ENCODE assay signal across 10 cellular contexts in the genomic region with DNA sequence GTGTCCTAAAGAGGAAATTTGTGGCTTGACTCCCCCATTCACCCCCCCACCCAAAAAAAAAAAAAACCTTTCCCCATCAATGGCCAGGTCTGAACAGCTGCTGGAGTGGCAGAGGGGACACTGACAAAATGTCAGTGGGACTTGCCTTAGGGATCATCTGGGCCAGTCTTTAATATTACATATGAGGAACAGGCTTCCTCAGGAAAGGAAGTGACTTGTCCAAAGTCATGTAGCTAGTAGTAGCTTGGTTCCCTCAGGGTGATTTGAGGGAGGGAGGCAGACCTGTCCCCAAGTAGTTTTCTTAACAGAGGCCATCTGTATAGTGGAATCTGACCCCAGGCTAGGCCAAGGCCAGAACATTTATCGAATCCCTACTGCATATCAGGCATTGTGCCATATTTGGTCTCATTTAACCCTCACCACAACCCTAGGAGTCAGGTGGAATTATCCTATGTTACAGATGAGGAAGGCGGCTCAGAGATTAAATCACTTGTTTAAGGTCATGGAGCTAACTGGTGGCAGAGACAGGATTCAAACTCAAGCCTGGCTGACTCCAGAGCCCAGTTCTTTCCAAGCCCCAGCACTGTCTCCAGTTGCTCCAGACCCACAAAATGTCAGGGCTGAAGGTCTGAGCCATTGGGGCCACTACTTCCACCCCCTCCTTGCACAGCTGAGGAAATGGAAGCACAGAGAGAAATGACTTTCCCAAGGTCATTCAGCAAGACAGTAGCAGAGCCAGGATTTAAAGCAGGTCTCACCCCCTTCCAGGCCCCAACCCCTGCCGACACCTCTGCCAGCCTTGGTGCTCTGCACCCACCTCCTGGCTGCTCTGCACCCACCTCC. TPM values are rescaled to one million over a fixed set of nuclear protein-coding genes. Genes with fewer than 3 reads are reported as not detected.
DNase-seq lines count a peak whose midpoint lies in the region; ATAC-seq and TF ChIP-seq lines count a peak whose summit lies in the region.
"Had no signal": no experiment of that assay in that cellular context is flagged by ENCODE, and none has a peak within 500 bp of the region (broad histone marks: within the 10 kb centered on the region; RNA-seq: fewer than 3 reads in every experiment).

No MANE protein-coding gene starts in this region.

- H3K9me2 ChIP-seq in SK-N-SH, result no peaks in the 10 kb centered on the region

- peaks cover 9 to 43% of the 10 kb centered on the region in 2 donors for H3K36me3 Mint-ChIP-seq in CD4-positive, alpha-beta memory T cell

- peaks cover 0 to 3% (median 0%) of the 10 kb centered on the region in 8 donors for H3K9me3 Mint-ChIP-seq in CD4-positive, alpha-beta memory T cell

- H3K27ac Mint-ChIP-seq in CD4-positive, alpha-beta memory T cell, result peak overlapping the region; percentile 62 to 97 (median 94)

- no peak overlapping the region for H2AFZ ChIP-seq in parathyroid adenoma
- H2AFZ ChIP-seq in SK-N-SH (ENCODE audit: low read depth), result no peak overlapping the region

- no peak for TF ChIP-seq CTCF in dorsolateral prefrontal cortex (IDR thresholded peaks at IDR 0.05 in 54 of 56, conservative IDR thresholded peaks at IDR 0.05 in 2 of 56; ENCODE audit: low read depth in 1 of 56, partially characterized antibody in 56 of 56)
- TF ChIP-seq CTCF in parathyroid adenoma (IDR thresholded peaks at IDR 0.05), result no peak
- no peak for TF ChIP-seq CTCF in SK-N-SH (IDR thresholded peaks at IDR 0.05)

- POLR2A ChIA-PET in CD4-positive, alpha-beta memory T cell (lab: Charles Lee; ENCODE audit: partially characterized antibody), result interaction anchor here (0.5 to 38.9 kb wide), 13 partner anchors 10 to 844 kb away, joined by 3 to 1543 read pairs (median 5); partner anchors contain the start of genes ADAM15, CKS1B, FLAD1 and GON4L
- POLR2A ChIA-PET in SK-N-SH (lab: Yijun Ruan, JAX), result no interaction called here

- peak overlapping the region; percentile 2 for H3K4me2 ChIP-seq in parathyroid adenoma (ENCODE audit: low read length)
- H3K4me2 ChIP-seq in SK-N-SH, result no peak overlapping the region

- WGBS in SK-N-SH (ENCODE audit: low lambda C conversion rate), result 73% methylated on average over 3 of the region's 3 CpGs

- peak overlapping the region; percentile 4 to 23 for H3K4me3 ChIP-seq in CD4-positive, alpha-beta memory T cell (ENCODE audit: low read length in 2 of 2)
- H3K4me3 ChIP-seq in NT2/D1 (ENCODE audit: insufficient read length, low read depth), result no peak overlapping the region
- peak overlapping the region in 6 of 59 donors; percentile 7 to 35 (median 24) for H3K4me3 ChIP-seq in dorsolateral prefrontal cortex
- H3K4me3 ChIP-seq in parathyroid adenoma (ENCODE audit: low read depth, low read length), result no peak overlapping the region
- H3K4me3 ChIP-seq in SK-N-SH (ENCODE audit: low read depth in 2 of 2, low read length in 1 of 2), result no peak overlapping the region

- H3K27me3 Mint-ChIP-seq in CD4-positive, alpha-beta memory T cell, result no peaks in the 10 kb centered on the region

- H3K36me3 ChIP-seq in CD4-positive, alpha-beta memory T cell (ENCODE audit: insufficient read depth, low read length), result peaks cover 8% of the 10 kb centered on the region
- H3K36me3 ChIP-seq in NT2/D1 (ENCODE audit: insufficient read depth, insufficient read length, low read length) (peaks cover 24% of the 10 kb centered on the region), parathyroid adenoma (ENCODE audit: control insufficient read depth, insufficient read depth, low read length) (no peaks in the 10 kb centered on the region), SK-N-SH (replicated peaks in 1 of 2; ENCODE audit: control insufficient read depth in 1 of 2, insufficient read depth in 2 of 2, low read length in 1 of 2) (peaks cover 0 to 22% of the 10 kb centered on the region in 2 experiments)

- peak overlapping the region; percentile 86 for H3K27ac ChIP-seq in CD4-positive, alpha-beta memory T cell (ENCODE audit: low read depth, low read length)
- H3K27ac ChIP-seq in dorsolateral prefrontal cortex, result peak overlapping the region in 53 of 59 donors; percentile 18 to 99 (median 84)
- H3K27ac ChIP-seq in parathyroid adenoma, result peak overlapping the region; percentile 69
- no peak overlapping the region; a peak in 1 of 4 replicates for H3K27ac ChIP-seq in SK-N-SH (ENCODE audit: low read depth in 2 of 2, low read length in 1 of 2)

- intact Hi-C loops in CD4-positive, alpha-beta memory T cell (cut with micrococcal nuclease), result no loop called here
- intact Hi-C loops in dorsolateral prefrontal cortex (cut with DNase I), result no loop called here

- CTCF ChIA-PET in CD4-positive, alpha-beta memory T cell (lab: Charles Lee; ENCODE audit: partially characterized antibody), result interaction anchor here (0.7 to 18.7 kb wide), 10 partner anchors 8 to 453 kb away, joined by 3 to 381 read pairs (median 4); partner anchors contain the start of genes CKS1B, FLAD1, LENEP and PMVK
- CTCF ChIA-PET in SK-N-SH (lab: Yijun Ruan, JAX), result interaction anchor here (1.0 to 9.3 kb wide), 7 partner anchors 9 to 69 kb away, joined by 3 to 149 read pairs (median 3); partner anchors contain the start of genes ADAM15 and ZBTB7B

- peaks cover 91% of the 10 kb centered on the region for H3K4me1 ChIP-seq in CD4-positive, alpha-beta memory T cell (ENCODE audit: insufficient read depth, low read length)
- H3K4me1 ChIP-seq in NT2/D1 (ENCODE audit: insufficient read depth, insufficient read length), result peaks cover 39% of the 10 kb centered on the region
- peaks cover 22% of the 10 kb centered on the region for H3K4me1 ChIP-seq in parathyroid adenoma
- peaks cover 0 to 15% of the 10 kb centered on the region in 2 experiments; a peak in 1 of 4 replicates for H3K4me1 ChIP-seq in SK-N-SH (ENCODE audit: control insufficient read depth in 1 of 2, insufficient read depth in 2 of 2, low read depth in 1 of 2, low read length in 1 of 2)

- no peaks in the 10 kb centered on the region for H3K9me3 ChIP-seq in CD4-positive, alpha-beta memory T cell (ENCODE audit: control insufficient read depth in 1 of 2, low read length in 2 of 2)
- H3K9me3 ChIP-seq in NT2/D1 (ENCODE audit: insufficient read depth, low read length) (peaks cover 31% of the 10 kb centered on the region; the same call in 1 of the 2 replicates), parathyroid adenoma (ENCODE audit: control insufficient read depth, low read length) (no peaks in the 10 kb centered on the region), SK-N-SH (no peaks in the 10 kb centered on the region)

- H3K79me2 ChIP-seq in parathyroid adenoma (no peaks in the 10 kb centered on the region), SK-N-SH (ENCODE audit: insufficient read depth) (no peaks in the 10 kb centered on the region)

- 0 out of 2 replicates have a peak, but pooled peaks cover 3% of the 10 kb centered on the region for H4K20me1 ChIP-seq in SK-N-SH (ENCODE audit: insufficient read depth)

- TF ChIP-seq RAD21 in SK-N-SH (IDR thresholded peaks at IDR 0.05; ENCODE audit: low read length), result no peak

- TF ChIP-seq EP300 in SK-N-SH (IDR thresholded peaks at IDR 0.05; ENCODE audit: borderline replicate concordance in 1 of 2, low read depth in 1 of 2, low read length in 1 of 2), result no peak

- H3K4me1 Mint-ChIP-seq in CD4-positive, alpha-beta memory T cell, result peaks cover 39 to 93% (median 65%) of the 10 kb centered on the region in 4 donors

- peak in 1 of 5 donors; percentile 5 for DNase-seq in CD4-positive, alpha-beta memory T cell
- DNase-seq in NT2/D1 (ENCODE audit: low read depth, low spot score) (no peak), dorsolateral prefrontal cortex (no peak), SK-N-SH (no peak), T1000 (lab: John Stamatoyannopoulos, UW) (no peak), GM19240 (ENCODE audit: insufficient read length, low spot score) (no peak)
- DNase-seq: NCI-H1048, RPMI8226 had no signal

- ATAC-seq in GM21515 (IDR thresholded peaks at IDR 0.05; ENCODE audit: unreplicated experiment), result no peak

- H3K9ac ChIP-seq in NT2/D1 (ENCODE audit: insufficient read length, low read depth) (peak overlapping the region; percentile 58), parathyroid adenoma (no peak overlapping the region), SK-N-SH (no peak overlapping the region)

- H3F3A ChIP-seq in SK-N-SH (replicated peaks; ENCODE audit: insufficient read depth), result peaks cover 6% of the 10 kb centered on the region

- peak overlapping the region; percentile 72 to 98 (median 88) for H3K4me3 Mint-ChIP-seq in CD4-positive, alpha-beta memory T cell

- H3K27me3 ChIP-seq in CD4-positive, alpha-beta memory T cell (ENCODE audit: insufficient read depth, low read length), result no peaks in the 10 kb centered on the region
- H3K27me3 ChIP-seq in NT2/D1 (ENCODE audit: insufficient read depth, insufficient read length) (no peaks in the 10 kb centered on the region), dorsolateral prefrontal cortex (no peaks in the 10 kb centered on the region), parathyroid adenoma (ENCODE audit: control insufficient read depth, insufficient read depth, low read length) (no peaks in the 10 kb centered on the region), SK-N-SH (ENCODE audit: insufficient read depth) (no peaks in the 10 kb centered on the region)

RNA-seq across cellular contexts. Expression of gene ZBTB7B, which starts 10.4 kb away (rescaled TPM):
- 10 to 100 TPM; 86.3 to 92.7 TPM for total RNA-seq in CD4-positive, alpha-beta memory T cell
- polyA plus RNA-seq in CD4-positive, alpha-beta memory T cell, result 10 to 100 TPM in 1 of 2 donors, 1 to 10 TPM in 1; 3.4 to 11.6 TPM
- 10 to 100 TPM in 119 of 120 experiments, 1 to 10 TPM in 1; 10.0 to 57.9 (median 22.8) TPM for total RNA-seq in dorsolateral prefrontal cortex
- polyA plus RNA-seq in SK-N-SH (2012; rRNA removed), result 15.7 and 22.1 TPM in 2 replicates
- polyA plus RNA-seq in SK-N-SH (2012; cell fraction: cytosol; rRNA removed), result 5.6 and 9.5 TPM in 2 replicates
- 51.6 and 52.3 TPM in 2 replicates for polyA plus RNA-seq in SK-N-SH (2012; cell fraction: nucleus; rRNA removed)

RNA-seq across cellular contexts. Expression of gene LENEP, which starts 19.6 kb away (rescaled TPM):
- total RNA-seq in CD4-positive, alpha-beta memory T cell, result 1 to 10 TPM; 1.1 to 3.1 TPM
- not detected for polyA plus RNA-seq in CD4-positive, alpha-beta memory T cell
- 1 to 10 TPM in 19 of 120 experiments, under 1 TPM in 7, not detected in 94; 0.71 to 2.7 (median 1.2) TPM for total RNA-seq in dorsolateral prefrontal cortex
- 0.26 TPM in 1 of 2 replicates, not detected in the other for polyA plus RNA-seq in SK-N-SH (2012; rRNA removed)
- not detected in 2 replicates for polyA plus RNA-seq in SK-N-SH (2012; cell fraction: cytosol; rRNA removed)
- polyA plus RNA-seq in SK-N-SH (2012; cell fraction: nucleus; rRNA removed), result 0.13 and 0.40 TPM in 2 replicates

RNA-seq across cellular contexts. Expression of gene DCST2, which starts 20.6 kb away (rescaled TPM):
- total RNA-seq in CD4-positive, alpha-beta memory T cell, result 1 to 10 TPM; 4.0 to 4.1 TPM
- polyA plus RNA-seq in CD4-positive, alpha-beta memory T cell, result not detected
- total RNA-seq in dorsolateral prefrontal cortex, result 1 to 10 TPM in 51 of 120 experiments, under 1 TPM in 62, not detected in 7; 0.19 to 3.1 (median 0.92) TPM
- 0.76 and 1.1 TPM in 2 replicates for polyA plus RNA-seq in SK-N-SH (2012; rRNA removed)
- polyA plus RNA-seq in SK-N-SH (2012; cell fraction: cytosol; rRNA removed), result 0.13 and 0.31 TPM in 2 replicates
- 8.7 and 9.6 TPM in 2 replicates for polyA plus RNA-seq in SK-N-SH (2012; cell fraction: nucleus; rRNA removed)

RNA-seq across cellular contexts. Expression of gene DCST1, which starts 20.6 kb away (rescaled TPM):
- under 1 TPM in 1 of 2 experiments, not detected in 1; 0.14 TPM for total RNA-seq in CD4-positive, alpha-beta memory T cell
- polyA plus RNA-seq in CD4-positive, alpha-beta memory T cell, result not detected
- total RNA-seq in dorsolateral prefrontal cortex, result 1 to 10 TPM in 1 of 120 experiments, under 1 TPM in 15, not detected in 104; 0.14 to 1.1 (median 0.40) TPM
- not detected in 2 replicates for polyA plus RNA-seq in SK-N-SH (2012; rRNA removed)
- not detected in 2 replicates for polyA plus RNA-seq in SK-N-SH (2012; cell fraction: cytosol; rRNA removed)
- 0.06 and 0.16 TPM in 2 replicates for polyA plus RNA-seq in SK-N-SH (2012; cell fraction: nucleus; rRNA removed)

RNA-seq across cellular contexts. Expression of gene FLAD1, which starts 29.8 kb away (rescaled TPM):
- total RNA-seq in CD4-positive, alpha-beta memory T cell, result 10 to 100 TPM; 52.4 to 56.6 TPM
- 10 to 100 TPM; 48.9 to 75.9 TPM for polyA plus RNA-seq in CD4-positive, alpha-beta memory T cell
- total RNA-seq in dorsolateral prefrontal cortex, result 10 to 100 TPM; 16.1 to 42.6 (median 25.5) TPM
- polyA plus RNA-seq in SK-N-SH (2012; rRNA removed), result 50.8 and 56.2 TPM in 2 replicates
- 21.8 and 32.1 TPM in 2 replicates for polyA plus RNA-seq in SK-N-SH (2012; cell fraction: cytosol; rRNA removed)
- 130 and 147 TPM in 2 replicates for polyA plus RNA-seq in SK-N-SH (2012; cell fraction: nucleus; rRNA removed)

Comparison
In these comparisons a context has a peak if more than half of its experiments do, and no peak if none do; other contexts are left out.
1. H3K27ac ChIP-seq: peak in CD4-positive, alpha-beta memory T cell (single experiment), dorsolateral prefrontal cortex (53 of 59) and parathyroid adenoma (single experiment); none in SK-N-SH (0 of 2).
2. H3K4me3 ChIP-seq: peak in CD4-positive, alpha-beta memory T cell (2 of 2); none in NT2/D1 (single experiment), parathyroid adenoma (single experiment) and SK-N-SH (0 of 2).